ENCODE assay signal across 8 cellular contexts in genomic region chr19:16495982-16496612, GRCh38. TPM values are rescaled to one million over a fixed set of nuclear protein-coding genes. Genes with fewer than 3 reads are reported as not detected.
A peak's percentile ranks its signal among the peaks of the same experiment; 100 is the strongest.
DNase-seq lines count a peak whose midpoint lies in the region; ATAC-seq and TF ChIP-seq lines count a peak whose summit lies in the region.

Gene C19orf44, plus strand, starts transcription at chr19:16496394. Its CDS starts 4,399 bp downstream, at chr19:16500793.
Gene CALR3, minus strand, starts transcription at chr19:16496167. Its CDS starts 38 bp downstream, at chr19:16496129.

- peak; percentile 28; the same call in 1 of the 2 replicates for TF ChIP-seq RAD21 in Ishikawa (IDR thresholded peaks at IDR 0.05; ENCODE audit: low read depth)

- peak; percentile 94 for ATAC-seq in GM21619 (IDR thresholded peaks at IDR 0.05; ENCODE audit: unreplicated experiment)

- H3K4me3 ChIP-seq in epithelial cell of proximal tubule (ENCODE audit: low read depth, low read length) = peak within 1 kb of the TSS; percentile 96

- TF ChIP-seq EP300 in Ishikawa (IDR thresholded peaks at IDR 0.05; ENCODE audit: borderline replicate concordance) = no peak

- no peak for TF ChIP-seq CTCF in epithelial cell of proximal tubule (conservative IDR thresholded peaks at IDR 0.05; ENCODE audit: low read depth, low read length)

- DNase-seq in DMS153 treated with DMSO at 0.1 percent for 48 hours (lab: John Stamatoyannopoulos, UW; ENCODE audit: unreplicated experiment) (peak; percentile 96), OCI-M2 (lab: John Stamatoyannopoulos, UW; ENCODE audit: unreplicated experiment) (peak; percentile 100), epithelial cell of proximal tubule (ENCODE audit: low read depth) (peak; percentile 76), mucosa of gallbladder (ENCODE audit: low spot score) (peak; percentile 99)
- DNase-seq in activated T-cell treated with anti-CD3 and anti-CD28 coated beads, Interleukin-2, amount 50 U/mL, for 1 hour = peak; percentile 95
- peak; percentile 96 for DNase-seq in stimulated activated CD8-positive, alpha-beta memory T cell treated with anti-CD3 and anti-CD28 coated beads, Interleukin-4, amount 100 ng/mL, for 24 hours (ENCODE audit: low read depth)

TF ChIP-seq in Ishikawa, 13 proteins besides CTCF, POLR2A, EP300 and RAD21:
- TF ChIP-seq YY1 (IDR thresholded peaks at IDR 0.05; ENCODE audit: low read depth) = peak; percentile 87
- TF ChIP-seq FOXM1 (IDR thresholded peaks at IDR 0.05; ENCODE audit: borderline replicate concordance, low read depth) = no peak
- TF ChIP-seq TEAD4 (IDR thresholded peaks at IDR 0.05) = peak; percentile 49
- TF ChIP-seq EGR1 (IDR thresholded peaks at IDR 0.05) = no peak; the same call in none of the 2 replicates
- TF ChIP-seq TAF1 (IDR thresholded peaks at IDR 0.05; ENCODE audit: low read depth) = peak; percentile 52; the same call in 1 of the 2 replicates
- no peak for TF ChIP-seq ZBTB7A (IDR thresholded peaks at IDR 0.05; ENCODE audit: low read depth)
- TF ChIP-seq USF1 (IDR thresholded peaks at IDR 0.05) = peak; percentile 76
- TF ChIP-seq TCF12 (IDR thresholded peaks at IDR 0.05; ENCODE audit: low read depth) = peak; percentile 77; the same call in 1 of the 2 replicates
- TF ChIP-seq REST (IDR thresholded peaks at IDR 0.05; ENCODE audit: low read depth) = no peak
- TF ChIP-seq MAX (IDR thresholded peaks at IDR 0.05) = peak; percentile 78; the same call in 1 of the 2 replicates
- TF ChIP-seq CEBPB (IDR thresholded peaks at IDR 0.05) = no peak
- peak; percentile 89 for TF ChIP-seq NFIC (IDR thresholded peaks at IDR 0.05)
- TF ChIP-seq CREB1 (IDR thresholded peaks at IDR 0.05; ENCODE audit: low read depth) = peak; percentile 38; the same call in 1 of the 2 replicates
TF ChIP-seq in Ishikawa: peak in this region for 8.

RNA-seq across cellular contexts. Expression of gene C19orf44, which starts in this region (rescaled TPM):
- total RNA-seq in epithelial cell of proximal tubule (4.6 TPM in 2 replicates), mucosa of gallbladder (11.2 TPM)

RNA-seq across cellular contexts. Expression of gene CALR3, which starts in this region (rescaled TPM):
- total RNA-seq in epithelial cell of proximal tubule = not detected in 2 replicates
- not detected for total RNA-seq in mucosa of gallbladder

Comparison
In these comparisons a context has a peak if more than half of its experiments do, and no peak if none do; other contexts are left out.
1. Peak in every context shown above with its lines: DNase-seq, ATAC-seq and H3K4me3 ChIP-seq.